ENCODE assay signal across 1 cellular context in genomic region chr7:105044449-105045081, GRCh38.
TF ChIP-seq lines count a peak whose summit lies in the region.

No MANE protein-coding gene starts in this region.

TF ChIP-seq in GM12878, 131 proteins besides CTCF, POLR2A, EP300 and RAD21 (continued from another document):
- TF ChIP-seq E4F1 (IDR thresholded peaks at IDR 0.05; ENCODE audit: borderline replicate concordance, partially characterized antibody) (no peak), YY1 (IDR thresholded peaks at IDR 0.05; ENCODE audit: low read depth, low read length) (no peak), SMARCA5 (IDR thresholded peaks at IDR 0.05) (no peak), SUZ12 (IDR thresholded peaks at IDR 0.05; ENCODE audit: unreplicated experiment) (no peak)
